ENCODE assay signal across 1 cellular context in the genomic region with DNA sequence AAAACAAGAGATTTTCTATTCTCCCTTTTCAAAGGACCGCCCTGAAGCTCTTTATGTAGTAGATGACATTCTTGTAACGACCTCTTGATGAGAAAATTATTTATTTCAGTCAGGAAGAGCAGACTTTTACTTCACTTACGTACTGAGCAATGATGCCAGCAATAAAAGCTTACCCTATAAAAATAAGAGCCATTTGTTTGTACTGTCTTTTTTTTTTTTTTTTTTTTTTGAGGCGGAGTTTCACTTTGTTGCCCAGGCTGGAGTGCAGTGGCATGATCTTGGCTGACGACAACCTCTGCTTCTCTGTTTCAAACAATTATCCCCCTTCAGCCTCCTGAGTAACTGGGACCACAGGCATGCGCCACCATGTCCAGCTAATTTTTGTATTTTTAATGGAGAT.
TF ChIP-seq lines count a peak whose summit lies in the region.

No MANE protein-coding gene starts in this region.

TF ChIP-seq in SK-N-SH, 30 proteins besides CTCF, POLR2A, EP300 and RAD21 (continued from another document):
- TF ChIP-seq, protein P1, sequence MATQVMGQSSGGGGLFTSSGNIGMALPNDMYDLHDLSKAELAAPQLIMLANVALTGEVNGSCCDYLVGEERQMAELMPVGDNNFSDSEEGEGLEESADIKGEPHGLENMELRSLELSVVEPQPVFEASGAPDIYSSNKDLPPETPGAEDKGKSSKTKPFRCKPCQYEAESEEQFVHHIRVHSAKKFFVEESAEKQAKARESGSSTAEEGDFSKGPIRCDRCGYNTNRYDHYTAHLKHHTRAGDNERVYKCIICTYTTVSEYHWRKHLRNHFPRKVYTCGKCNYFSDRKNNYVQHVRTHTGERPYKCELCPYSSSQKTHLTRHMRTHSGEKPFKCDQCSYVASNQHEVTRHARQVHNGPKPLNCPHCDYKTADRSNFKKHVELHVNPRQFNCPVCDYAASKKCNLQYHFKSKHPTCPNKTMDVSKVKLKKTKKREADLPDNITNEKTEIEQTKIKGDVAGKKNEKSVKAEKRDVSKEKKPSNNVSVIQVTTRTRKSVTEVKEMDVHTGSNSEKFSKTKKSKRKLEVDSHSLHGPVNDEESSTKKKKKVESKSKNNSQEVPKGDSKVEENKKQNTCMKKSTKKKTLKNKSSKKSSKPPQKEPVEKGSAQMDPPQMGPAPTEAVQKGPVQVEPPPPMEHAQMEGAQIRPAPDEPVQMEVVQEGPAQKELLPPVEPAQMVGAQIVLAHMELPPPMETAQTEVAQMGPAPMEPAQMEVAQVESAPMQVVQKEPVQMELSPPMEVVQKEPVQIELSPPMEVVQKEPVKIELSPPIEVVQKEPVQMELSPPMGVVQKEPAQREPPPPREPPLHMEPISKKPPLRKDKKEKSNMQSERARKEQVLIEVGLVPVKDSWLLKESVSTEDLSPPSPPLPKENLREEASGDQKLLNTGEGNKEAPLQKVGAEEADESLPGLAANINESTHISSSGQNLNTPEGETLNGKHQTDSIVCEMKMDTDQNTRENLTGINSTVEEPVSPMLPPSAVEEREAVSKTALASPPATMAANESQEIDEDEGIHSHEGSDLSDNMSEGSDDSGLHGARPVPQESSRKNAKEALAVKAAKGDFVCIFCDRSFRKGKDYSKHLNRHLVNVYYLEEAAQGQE (IDR thresholded peaks at IDR 0.05; ENCODE audit: low read depth, low read length): no peak
- TF ChIP-seq TEAD4 (IDR thresholded peaks at IDR 0.05; ENCODE audit: borderline replicate concordance, insufficient read depth) (no peak), TAF1 (IDR thresholded peaks at IDR 0.05; ENCODE audit: borderline replicate concordance, low read depth, low read length) (no peak), EZH2phosphoT487 (IDR thresholded peaks at IDR 0.05; ENCODE audit: borderline replicate concordance, low read depth) (no peak), MEF2A (IDR thresholded peaks at IDR 0.05; ENCODE audit: borderline replicate concordance, low read depth) (no peak), JUND (IDR thresholded peaks at IDR 0.05) (no peak), NRF1 (IDR thresholded peaks at IDR 0.05; ENCODE audit: low read depth, low read length) (no peak), GATA2 (CRISPR knock-in tag; IDR thresholded peaks at IDR 0.05) (no peak), ELF1 (IDR thresholded peaks at IDR 0.05) (no peak)
- TF ChIP-seq, protein P2, sequence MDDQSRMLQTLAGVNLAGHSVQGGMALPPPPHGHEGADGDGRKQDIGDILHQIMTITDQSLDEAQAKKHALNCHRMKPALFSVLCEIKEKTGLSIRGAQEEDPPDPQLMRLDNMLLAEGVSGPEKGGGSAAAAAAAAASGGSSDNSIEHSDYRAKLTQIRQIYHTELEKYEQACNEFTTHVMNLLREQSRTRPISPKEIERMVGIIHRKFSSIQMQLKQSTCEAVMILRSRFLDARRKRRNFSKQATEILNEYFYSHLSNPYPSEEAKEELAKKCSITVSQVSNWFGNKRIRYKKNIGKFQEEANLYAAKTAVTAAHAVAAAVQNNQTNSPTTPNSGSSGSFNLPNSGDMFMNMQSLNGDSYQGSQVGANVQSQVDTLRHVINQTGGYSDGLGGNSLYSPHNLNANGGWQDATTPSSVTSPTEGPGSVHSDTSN (IDR thresholded peaks at IDR 0.05): no peak
